Comparison of ENCODE assay signal across 19 cellular contexts in genomic region chr3:77259701-77260100, GRCh38.
A peak's percentile ranks its signal among the peaks of the same experiment; 100 is the strongest.
DNase-seq lines count a peak whose midpoint lies in the region; ATAC-seq and TF ChIP-seq lines count a peak whose summit lies in the region.
"Had no signal": no experiment of that assay in that cellular context is flagged by ENCODE, and none has a peak within 500 bp of the region (broad histone marks: within the 10 kb centered on the region; RNA-seq: fewer than 3 reads in every experiment).

No MANE protein-coding gene starts in this region.

- intact Hi-C loops in left colon (cut with DNase I, micrococcal nuclease) = loop anchor here in 1 of 2 donors (5.0 kb wide), 1 partner anchor 222 kb away; no protein-coding TSS in a partner anchor
- intact Hi-C loops in spleen (cut with DNase I; ENCODE audit: low total_unique reads) = loop anchor here (10.0 kb wide), 1 partner anchor 225 kb away; no protein-coding TSS in a partner anchor

- no peaks in the 10 kb centered on the region for H3K27me3 ChIP-seq in spleen (replicated peaks in 1 of 7)
- H3K27me3 ChIP-seq: Peyer's patch had no signal

- H3K9me3 Mint-ChIP-seq in stimulated activated effector memory CD8-positive, alpha-beta T cell treated with anti-CD3 and anti-CD28 coated beads, Interleukin-12 subunit alpha, Interleukin-12 subunit beta, amount 100 ng/mL, for 72 hours = peaks cover 14% of the 10 kb centered on the region
- H3K9me3 Mint-ChIP-seq: T-helper 1 cell treated with Interleukin-12 subunit alpha and Interleukin-12 subunit beta and Interleukin-4 antibody, amounts not matched to agents 30 μg/mL and 1 μg/mL, for 36 hours had no signal

- H3K36me3 ChIP-seq in spleen = no peaks in the 10 kb centered on the region
- H3K36me3 ChIP-seq: Peyer's patch had no signal

- no peak overlapping the region for H3K4me3 Mint-ChIP-seq in stimulated activated effector memory CD8-positive, alpha-beta T cell treated with anti-CD3 and anti-CD28 coated beads, Interleukin-12 subunit alpha, Interleukin-12 subunit beta, amount 100 ng/mL, for 72 hours
- H3K4me3 Mint-ChIP-seq: T-helper 1 cell treated with Interleukin-12 subunit alpha and Interleukin-12 subunit beta and Interleukin-4 antibody, amounts not matched to agents 30 μg/mL and 1 μg/mL, for 36 hours had no signal

- no peak overlapping the region for H3K27ac ChIP-seq in spleen
- H3K27ac ChIP-seq: C4-2B, Peyer's patch had no signal

- H3K4me3 ChIP-seq in spleen = no peak overlapping the region
- H3K4me3 ChIP-seq: K562, Peyer's patch had no signal

- no peak for TF ChIP-seq CTCF in spleen (IDR thresholded peaks at IDR 0.05 in 8 of 11, conservative IDR thresholded peaks at IDR 0.05 in 3 of 11)

- no peaks in the 10 kb centered on the region for H3K4me1 Mint-ChIP-seq in stimulated activated effector memory CD8-positive, alpha-beta T cell treated with anti-CD3 and anti-CD28 coated beads, Interleukin-12 subunit alpha, Interleukin-12 subunit beta, amount 100 ng/mL, for 72 hours

- H3K27ac Mint-ChIP-seq in stimulated activated effector memory CD8-positive, alpha-beta T cell treated with anti-CD3 and anti-CD28 coated beads, Interleukin-12 subunit alpha, Interleukin-12 subunit beta, amount 100 ng/mL, for 72 hours = no peak overlapping the region
- H3K27ac Mint-ChIP-seq: T-helper 1 cell treated with Interleukin-12 subunit alpha and Interleukin-12 subunit beta and Interleukin-4 antibody, amounts not matched to agents 30 μg/mL and 1 μg/mL, for 36 hours had no signal

- no peaks in the 10 kb centered on the region for H3K9me3 ChIP-seq in spleen
- H3K9me3 ChIP-seq: Caco-2, Peyer's patch had no signal

- H3K36me3 Mint-ChIP-seq in stimulated activated effector memory CD8-positive, alpha-beta T cell treated with anti-CD3 and anti-CD28 coated beads, Interleukin-12 subunit alpha, Interleukin-12 subunit beta, amount 100 ng/mL, for 72 hours = no peaks in the 10 kb centered on the region

- no peak for TF ChIP-seq POLR2A in spleen (IDR thresholded peaks at IDR 0.05)

- peak; percentile 4 for DNase-seq in NCI-H2171 treated with DMSO at 0.1 percent for 48 hours (lab: John Stamatoyannopoulos, UW)
- no peak for DNase-seq in NCI-H2171 (lab: John Stamatoyannopoulos, UW)
- DNase-seq in NCI-H1092 (lab: John Stamatoyannopoulos, UW) = peak; percentile 16
- peak; percentile 26 for DNase-seq in NCI-H2227 treated with DMSO at 0.1 percent for 48 hours (lab: John Stamatoyannopoulos, UW)
- peak; percentile 34 to 46 for DNase-seq in left colon
- no peak for DNase-seq in stimulated activated effector memory CD8-positive, alpha-beta T cell treated with anti-CD3 and anti-CD28 coated beads, Interleukin-12 subunit alpha, Interleukin-12 subunit beta, amount 100 ng/mL, for 72 hours (ENCODE audit: low spot score in 2 of 2)
- no peak for DNase-seq in spleen
- DNase-seq: Caco-2, GF-D8, GOT3, NCI-H1048, NCI-H1930, NCI-H526, Right ventricle myocardium superior had no signal

- ATAC-seq in left colon = peak; percentile 88
- no peak for ATAC-seq in GM18498 (IDR thresholded peaks at IDR 0.05; ENCODE audit: unreplicated experiment)
- no peak for ATAC-seq in stimulated activated effector memory CD8-positive, alpha-beta T cell treated with anti-CD3 and anti-CD28 coated beads, Interleukin-12 subunit alpha, Interleukin-12 subunit beta, amount 100 ng/mL, for 72 hours
- ATAC-seq: K562 had no signal

- H3K4me1 ChIP-seq in spleen = no peaks in the 10 kb centered on the region
- H3K4me1 ChIP-seq: Caco-2, Peyer's patch had no signal

- WGBS in spleen, 5 donors = 71 to 85% (median 76%) methylated on average over 6 of the region's 6 CpGs

Comparison
In these comparisons a context has a peak if more than half of its experiments do, and no peak if none do; other contexts are left out.
1. DNase-seq: peak in NCI-H2171 treated with DMSO at 0.1 percent for 48 hours (single experiment), NCI-H1092 (single experiment), NCI-H2227 treated with DMSO at 0.1 percent for 48 hours (single experiment) and left colon (2 of 2); none in NCI-H2171 (single experiment), stimulated activated effector memory CD8-positive, alpha-beta T cell treated with anti-CD3 and anti-CD28 coated beads, Interleukin-12 subunit alpha, Interleukin-12 subunit beta, amount 100 ng/mL, for 72 hours (0 of 2) and spleen (single experiment).